8 cellular contexts compared by ENCODE assay signal in the genomic region with DNA sequence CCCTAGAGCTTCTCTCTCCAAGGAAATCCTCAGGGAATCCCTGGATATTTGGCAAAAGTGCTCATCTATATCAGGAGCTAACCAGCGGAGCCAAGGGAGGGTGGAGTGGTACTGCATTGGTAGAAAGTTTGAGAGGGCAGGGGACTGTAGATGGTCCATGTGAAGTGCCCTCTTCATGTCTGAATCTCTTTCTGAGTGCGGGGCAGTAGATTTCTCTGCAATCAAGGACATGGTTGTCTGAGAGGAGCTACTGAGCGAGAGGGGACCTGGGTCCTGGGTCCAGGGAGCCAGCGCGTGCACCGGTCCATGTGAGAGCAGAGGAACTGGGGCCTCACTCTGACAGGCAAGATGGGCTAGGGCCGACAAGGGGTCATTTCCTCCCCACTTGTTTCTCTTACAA. TPM values are rescaled to one million over a fixed set of nuclear protein-coding genes. Genes with fewer than 3 reads are reported as not detected.
DNase-seq lines count a peak whose midpoint lies in the region; ATAC-seq and TF ChIP-seq lines count a peak whose summit lies in the region.

No MANE protein-coding gene starts in this region.

- H3K27me3 Mint-ChIP-seq in activated CD8-positive, alpha-beta T cell treated with anti-CD3 and anti-CD28 coated beads for 36 hours: no peaks in the 10 kb centered on the region

- peak overlapping the region; percentile 75 for H3K4me3 Mint-ChIP-seq in activated CD8-positive, alpha-beta T cell treated with anti-CD3 and anti-CD28 coated beads for 36 hours

- POLR2A ChIA-PET in activated CD8-positive, alpha-beta T cell treated with anti-CD3 and anti-CD28 coated beads for 36 hours (lab: Charles Lee): interaction anchor here (0.8 to 3.2 kb wide), 5 partner anchors 11 to 146 kb away, joined by 3 to 16 read pairs (median 3); no protein-coding TSS in a partner anchor

- no peak for TF ChIP-seq CTCF in HL-60 (IDR thresholded peaks at IDR 0.05; ENCODE audit: insufficient read depth, low read length)
- TF ChIP-seq CTCF in activated CD8-positive, alpha-beta T cell treated with anti-CD3 and anti-CD28 coated beads for 36 hours (IDR thresholded peaks at IDR 0.05): no peak

- H3K4me1 Mint-ChIP-seq in activated CD8-positive, alpha-beta T cell treated with anti-CD3 and anti-CD28 coated beads for 36 hours (ENCODE audit: low read depth): peaks cover 56% of the 10 kb centered on the region

- no peak overlapping the region for H3K27ac ChIP-seq in HL-60 (replicated peaks)
- peak overlapping the region in 15 of 21 experiments; percentile 12 to 90 (median 77) for H3K27ac ChIP-seq in skin epidermis

- no peaks in the 10 kb centered on the region for H3K36me3 Mint-ChIP-seq in activated CD8-positive, alpha-beta T cell treated with anti-CD3 and anti-CD28 coated beads for 36 hours (ENCODE audit: low read depth)

- intact Hi-C loops in activated CD8-positive, alpha-beta T cell treated with anti-CD3 and anti-CD28 coated beads for 36 hours (cut with micrococcal nuclease): loop anchor here (5.0 to 10.0 kb wide), 2 partner anchors 39 to 87 kb away; a partner anchor contains a TSS
- intact Hi-C loops in left ventricle myocardium superior (cut with micrococcal nuclease): no loop called here

- no peak for DNase-seq in HL-60 (ENCODE audit: low read depth in 1 of 2, low spot score in 1 of 2)
- no peak for DNase-seq in activated CD8-positive, alpha-beta T cell treated with anti-CD3 and anti-CD28 coated beads for 36 hours
- DNase-seq in left ventricle myocardium superior: no peak
- no peak for DNase-seq in 8988T
- DNase-seq in left lobe of liver (ENCODE audit: low spot score): no peak

- H3K27me3 ChIP-seq in HL-60 (ENCODE audit: insufficient read depth, poor library complexity, severe bottlenecking): no peaks in the 10 kb centered on the region

- CTCF ChIA-PET in activated CD8-positive, alpha-beta T cell treated with anti-CD3 and anti-CD28 coated beads for 36 hours (lab: Charles Lee): interaction anchor here (0.6 to 19.6 kb wide), 4 partner anchors 9 to 368 kb away, joined by 3 to 223 read pairs (median 8); no protein-coding TSS in a partner anchor

- H3K4me3 ChIP-seq in HL-60 (replicated peaks; ENCODE audit: insufficient read depth, low read length) (peak overlapping the region; percentile 60), skin epidermis (peak overlapping the region in 5 of 7 experiments; percentile 45 to 86 (median 68))

- H3K27ac Mint-ChIP-seq in activated CD8-positive, alpha-beta T cell treated with anti-CD3 and anti-CD28 coated beads for 36 hours: peak overlapping the region; percentile 82

- H3K9me3 Mint-ChIP-seq in activated CD8-positive, alpha-beta T cell treated with anti-CD3 and anti-CD28 coated beads for 36 hours: no peaks in the 10 kb centered on the region

- ATAC-seq in activated CD8-positive, alpha-beta T cell treated with anti-CD3 and anti-CD28 coated beads for 36 hours: no peak
- ATAC-seq in left ventricle myocardium superior (peak; percentile 8), GM18867 (IDR thresholded peaks at IDR 0.05; ENCODE audit: unreplicated experiment) (no peak), left lobe of liver (no peak), HG02571 (IDR thresholded peaks at IDR 0.05; ENCODE audit: unreplicated experiment) (no peak)

RNA-seq across cellular contexts. Expression of a gene that starts 0.7 kb away (rescaled TPM):
- 1 to 10 TPM; 9.1 to 9.4 TPM for total RNA-seq in activated CD8-positive, alpha-beta T cell treated with anti-CD3 and anti-CD28 coated beads for 36 hours
- total RNA-seq in left ventricle myocardium superior: 19.6 TPM
- 7.2 TPM for total RNA-seq in left lobe of liver

RNA-seq across cellular contexts. Expression of a gene that starts 19.1 kb away (rescaled TPM):
- not detected for total RNA-seq in activated CD8-positive, alpha-beta T cell treated with anti-CD3 and anti-CD28 coated beads for 36 hours
- total RNA-seq in left ventricle myocardium superior (1.0 TPM), left lobe of liver (11.8 TPM)

RNA-seq across cellular contexts. Expression of a gene that starts 25.3 kb away (rescaled TPM):
- total RNA-seq in activated CD8-positive, alpha-beta T cell treated with anti-CD3 and anti-CD28 coated beads for 36 hours: not detected
- total RNA-seq in left ventricle myocardium superior (37.0 TPM), left lobe of liver (0.13 TPM)

RNA-seq across cellular contexts. Expression of a gene that starts 26.3 kb away (rescaled TPM):
- not detected for total RNA-seq in activated CD8-positive, alpha-beta T cell treated with anti-CD3 and anti-CD28 coated beads for 36 hours
- 6,681 TPM for total RNA-seq in left ventricle myocardium superior
- total RNA-seq in left lobe of liver: 4.8 TPM

RNA-seq across cellular contexts. Expression of a gene that starts 58.5 kb away (rescaled TPM):
- 10 to 100 TPM; 38.6 to 39.1 TPM for total RNA-seq in activated CD8-positive, alpha-beta T cell treated with anti-CD3 and anti-CD28 coated beads for 36 hours
- total RNA-seq in left ventricle myocardium superior: 26.1 TPM
- 12.5 TPM for total RNA-seq in left lobe of liver

Comparison
In these comparisons a context has a peak if more than half of its experiments do, and no peak if none do; other contexts are left out.
1. RNA of a gene that starts 25.3 kb away (total RNA-seq): 37.0 TPM in left ventricle myocardium superior (single experiment); 0.13 TPM in left lobe of liver (single experiment) and not detected in activated CD8-positive, alpha-beta T cell treated with anti-CD3 and anti-CD28 coated beads for 36 hours; every median in the first group is over 10 times any median in the second.